Comparison of ENCODE assay signal across 2 cellular contexts in the genomic region with DNA sequence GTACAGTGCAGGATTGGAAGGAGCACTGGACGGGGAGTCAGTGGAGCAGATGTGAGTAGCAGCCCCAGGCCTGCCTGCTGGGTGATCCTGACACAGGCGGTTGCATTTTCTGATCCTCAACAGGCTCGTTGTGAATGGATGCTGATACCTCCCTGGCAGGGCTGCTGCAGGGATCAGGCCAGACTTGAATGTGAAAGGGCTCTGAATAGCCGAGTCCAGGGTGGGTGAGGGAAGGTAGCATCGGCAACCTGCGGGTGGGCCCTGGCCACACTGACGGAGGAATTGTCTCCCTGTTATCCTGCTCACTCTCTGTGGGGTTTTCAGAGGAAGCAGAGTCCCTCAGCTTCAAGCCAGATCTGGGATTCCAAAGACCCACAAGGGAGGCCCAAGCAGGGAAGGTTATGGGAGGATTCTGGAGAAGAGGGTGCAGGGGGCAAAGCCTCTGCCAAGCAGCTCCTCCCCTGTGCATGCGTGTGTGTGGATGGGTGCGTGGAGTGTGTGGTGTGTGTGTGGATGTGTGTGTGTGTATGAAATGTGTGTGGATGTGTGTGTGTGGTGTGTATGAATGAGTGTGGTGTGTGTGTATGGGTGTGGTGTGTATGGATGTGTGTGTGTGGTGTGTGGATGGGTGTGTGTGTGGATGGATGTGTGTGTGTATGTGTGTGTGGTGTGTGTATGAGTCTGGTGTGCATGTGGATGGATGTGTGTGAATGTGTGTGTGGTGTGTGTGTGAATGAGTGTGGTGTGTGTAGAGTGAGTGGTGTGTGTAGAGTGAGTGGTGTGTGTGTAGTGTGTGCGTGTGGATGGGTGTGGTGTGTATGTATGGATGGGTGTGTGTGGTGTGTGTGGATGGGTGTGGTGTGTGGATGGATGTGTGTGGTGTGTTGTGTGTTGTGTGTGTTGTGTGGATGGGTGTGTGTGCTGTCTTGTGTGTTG.
TF ChIP-seq lines count a peak whose summit lies in the region.

No MANE protein-coding gene starts in this region.

TF ChIP-seq in IMR-90, 13 proteins besides CTCF, POLR2A, EP300 and RAD21:
- no peak for TF ChIP-seq CEBPB (IDR thresholded peaks at IDR 0.05; ENCODE audit: low read depth, low read length)
- TF ChIP-seq, protein P1, sequence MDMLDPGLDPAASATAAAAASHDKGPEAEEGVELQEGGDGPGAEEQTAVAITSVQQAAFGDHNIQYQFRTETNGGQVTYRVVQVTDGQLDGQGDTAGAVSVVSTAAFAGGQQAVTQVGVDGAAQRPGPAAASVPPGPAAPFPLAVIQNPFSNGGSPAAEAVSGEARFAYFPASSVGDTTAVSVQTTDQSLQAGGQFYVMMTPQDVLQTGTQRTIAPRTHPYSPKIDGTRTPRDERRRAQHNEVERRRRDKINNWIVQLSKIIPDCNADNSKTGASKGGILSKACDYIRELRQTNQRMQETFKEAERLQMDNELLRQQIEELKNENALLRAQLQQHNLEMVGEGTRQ (IDR thresholded peaks at IDR 0.05; ENCODE audit: low read depth, low read length), result no peak
- no peak for TF ChIP-seq BHLHE40 (IDR thresholded peaks at IDR 0.05; ENCODE audit: low read depth, low read length)
- TF ChIP-seq RCOR1 (IDR thresholded peaks at IDR 0.05; ENCODE audit: insufficient replicate concordance, low read length), result no peak
- no peak for TF ChIP-seq MAZ (IDR thresholded peaks at IDR 0.05; ENCODE audit: borderline replicate concordance, low read depth, low read length)
- TF ChIP-seq NFE2L2 (IDR thresholded peaks at IDR 0.05; ENCODE audit: low read depth, low read length), result no peak

TF ChIP-seq in H1, 55 proteins besides CTCF, POLR2A, EP300 and RAD21:
- TF ChIP-seq SP4 (IDR thresholded peaks at IDR 0.05; ENCODE audit: low read length) (no peak), FOSL1 (IDR thresholded peaks at IDR 0.05; ENCODE audit: insufficient read depth, low read depth, low read length) (no peak), CREB1 (IDR thresholded peaks at IDR 0.05) (no peak), BRCA1 (IDR thresholded peaks at IDR 0.05; ENCODE audit: low read depth, low read length) (no peak), HDAC6 (IDR thresholded peaks at IDR 0.05; ENCODE audit: low read depth, low read length) (no peak), SP2 (IDR thresholded peaks at IDR 0.05; ENCODE audit: low read length) (no peak), SP1 (IDR thresholded peaks at IDR 0.05; ENCODE audit: low read depth, low read length) (no peak), ASH2L (IDR thresholded peaks at IDR 0.05; ENCODE audit: low read length) (no peak)
- TF ChIP-seq, protein P2, sequence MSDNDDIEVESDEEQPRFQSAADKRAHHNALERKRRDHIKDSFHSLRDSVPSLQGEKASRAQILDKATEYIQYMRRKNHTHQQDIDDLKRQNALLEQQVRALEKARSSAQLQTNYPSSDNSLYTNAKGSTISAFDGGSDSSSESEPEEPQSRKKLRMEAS (IDR thresholded peaks at IDR 0.05), result no peak
